12 cellular contexts compared by ENCODE assay signal in the genomic region with DNA sequence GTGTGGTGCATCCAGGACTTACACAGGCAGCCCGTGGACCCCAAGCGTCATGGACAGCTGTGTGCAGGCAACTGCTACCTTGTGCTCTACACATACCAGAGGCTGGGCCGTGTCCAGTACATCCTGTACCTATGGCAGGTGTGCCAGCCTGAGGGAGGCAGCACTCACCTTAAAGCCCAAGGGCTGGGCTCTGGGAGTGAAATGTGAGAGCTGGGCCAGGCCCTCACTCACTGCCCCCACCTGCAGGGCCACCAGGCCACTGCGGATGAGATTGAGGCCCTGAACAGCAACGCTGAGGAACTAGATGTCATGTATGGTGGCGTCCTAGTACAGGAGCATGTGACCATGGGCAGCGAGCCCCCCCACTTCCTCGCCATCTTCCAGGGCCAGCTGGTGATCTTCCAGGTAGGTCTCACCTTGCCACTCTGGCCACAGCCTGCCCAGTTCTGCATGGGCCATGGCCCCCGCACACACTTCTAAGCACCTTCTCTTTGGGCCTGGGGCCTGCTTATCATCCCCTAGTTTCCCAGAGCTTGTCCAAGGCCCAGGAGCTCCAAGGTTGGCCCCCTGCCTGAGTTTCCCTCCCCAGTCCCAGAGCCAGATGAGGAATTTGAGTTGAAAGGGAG. TPM values are rescaled to one million over a fixed set of nuclear protein-coding genes. Genes with fewer than 3 reads are reported as not detected.
DNase-seq lines count a peak whose midpoint lies in the region; ATAC-seq, FAIRE-seq and TF ChIP-seq lines count a peak whose summit lies in the region.
"Had no signal": no experiment of that assay in that cellular context is flagged by ENCODE, and none has a peak within 500 bp of the region (broad histone marks: within the 10 kb centered on the region; RNA-seq: fewer than 3 reads in every experiment).

No MANE protein-coding gene starts in this region.

- H3K27me3 ChIP-seq in bronchial epithelial cell (ENCODE audit: control insufficient read depth, insufficient read depth, low read length) (no peaks in the 10 kb centered on the region), ovary (no peaks in the 10 kb centered on the region)

- H3K36me3 ChIP-seq in bronchial epithelial cell (ENCODE audit: control insufficient read depth, insufficient read depth, low read length) (peaks cover 40% of the 10 kb centered on the region), ovary (no peaks in the 10 kb centered on the region)

- H3K4me3 ChIP-seq in bronchial epithelial cell (ENCODE audit: low read depth, low read length) (no peak overlapping the region), ovary (no peak overlapping the region)

- H3K27ac ChIP-seq in ovary: no peak overlapping the region

- H3K27ac Mint-ChIP-seq in HFFc6: no peak overlapping the region
- H3K27ac Mint-ChIP-seq: activated CD4-positive, alpha-beta T cell treated with anti-CD3 and anti-CD28 coated beads, Interleukin-2, amount 10 ng/mL, durations not matched to agents 7 days and 5 days; memory B cell had no signal

- H3K4me1 ChIP-seq in ovary (ENCODE audit: insufficient read depth): peaks cover 7% of the 10 kb centered on the region

- H3K4me1 Mint-ChIP-seq in HFFc6 (ENCODE audit: low read depth): peaks cover 20% of the 10 kb centered on the region

- 84 to 85% (median 84%) methylated on average over 9 of the region's 9 CpGs for WGBS in ovary, 3 donors

- no peak overlapping the region for H3K4me3 Mint-ChIP-seq in HFFc6
- H3K4me3 Mint-ChIP-seq: activated CD4-positive, alpha-beta T cell treated with anti-CD3 and anti-CD28 coated beads, Interleukin-2, amount 10 ng/mL, durations not matched to agents 7 days and 5 days; memory B cell had no signal

- TF ChIP-seq POLR2A in ovary (IDR thresholded peaks at IDR 0.05): no peak

- no peaks in the 10 kb centered on the region; the same call in 1 of the 2 replicates for H3K27me3 Mint-ChIP-seq in HFFc6 (ENCODE audit: insufficient read depth)
- H3K27me3 Mint-ChIP-seq: activated CD4-positive, alpha-beta T cell treated with anti-CD3 and anti-CD28 coated beads, Interleukin-2, amount 10 ng/mL, durations not matched to agents 7 days and 5 days; memory B cell had no signal

- no peaks in the 10 kb centered on the region for H3K9me3 Mint-ChIP-seq in HFFc6
- H3K9me3 Mint-ChIP-seq: activated CD4-positive, alpha-beta T cell treated with anti-CD3 and anti-CD28 coated beads, Interleukin-2, amount 10 ng/mL, durations not matched to agents 7 days and 5 days; memory B cell had no signal

- H3K36me3 Mint-ChIP-seq in HFFc6 (ENCODE audit: low read depth): peaks cover 12% of the 10 kb centered on the region

- FAIRE-seq in bronchial epithelial cell (lab: Jason Lieb, UNC): no peak

- intact Hi-C loops in ovary (cut with DNase I): loop anchor here in 3 of 4 donors (2.0 to 10.0 kb wide), 3 partner anchors 133 to 147 kb away; a partner anchor contains a TSS

- no peaks in the 10 kb centered on the region for H3K9me3 ChIP-seq in ovary

- no peak for TF ChIP-seq EP300 in ovary (IDR thresholded peaks at IDR 0.05)

- TF ChIP-seq CTCF in HFFc6 (IDR thresholded peaks at IDR 0.05) (peak; percentile 51), bronchial epithelial cell (IDR thresholded peaks at IDR 0.05; ENCODE audit: insufficient read depth, low read length, severe bottlenecking) (peak; percentile 26), ovary (IDR thresholded peaks at IDR 0.05) (no peak)

- ATAC-seq in GM18511 (IDR thresholded peaks at IDR 0.05; ENCODE audit: unreplicated experiment) (no peak), GM18517 (IDR thresholded peaks at IDR 0.05; ENCODE audit: unreplicated experiment) (no peak)

- peak; percentile 43 for DNase-seq in NCI-H2029 (lab: John Stamatoyannopoulos, UW)
- no peak for DNase-seq in NCI-H2029 treated with DMSO at 0.1 percent for 48 hours (lab: John Stamatoyannopoulos, UW)
- DNase-seq in HFFc6: no peak
- DNase-seq in bronchial epithelial cell (ENCODE audit: low read depth): no peak
- DNase-seq in ovary: peak in 3 of 5 donors; percentile 21 to 51 (median 29)
- DNase-seq in ureter (ENCODE audit: low spot score): no peak
- DNase-seq: activated CD4-positive, alpha-beta T cell treated with anti-CD3 and anti-CD28 coated beads, Interleukin-2, amount 10 ng/mL, durations not matched to agents 7 days and 5 days; NCI-H1092 treated with DMSO at 0.1 percent for 48 hours had no signal

RNA-seq across cellular contexts. Expression of a gene that starts 11.0 kb away (rescaled TPM):
- 1 to 10 TPM; 3.5 to 4.6 (median 3.7) TPM for total RNA-seq in HFFc6 (2021; fragmentation: NEBNext Ultra II Directional; extraction: Animal tissue kit (Norgen Biotek cat#: 25700))
- total RNA-seq in bronchial epithelial cell: 121 and 171 TPM in 2 replicates
- 10 to 100 TPM in 2 of 7 donors, 1 to 10 TPM in 5; 5.2 to 13.2 (median 8.8) TPM for total RNA-seq in ovary
- polyA plus RNA-seq in ovary: 10 to 100 TPM in 1 of 2 donors, 1 to 10 TPM in 1; 4.8 to 12.3 TPM
- total RNA-seq in ureter: 46.4 TPM

RNA-seq across cellular contexts. Expression of a gene that starts 27.9 kb away (rescaled TPM):
- 10 to 100 TPM; 11.1 to 22.4 (median 17.6) TPM for total RNA-seq in HFFc6 (2021; fragmentation: NEBNext Ultra II Directional; extraction: Animal tissue kit (Norgen Biotek cat#: 25700))
- total RNA-seq in bronchial epithelial cell (24.2 and 45.7 TPM in 2 replicates), ovary (10 to 100 TPM; 12.3 to 62.3 (median 27.0) TPM), ureter (93.5 TPM)
- polyA plus RNA-seq in ovary: 10 to 100 TPM; 21.2 to 30.0 TPM

RNA-seq across cellular contexts. Expression of a gene that starts 37.4 kb away (rescaled TPM):
- under 1 TPM in 1 of 6 experiments, not detected in 5; 0.05 TPM for total RNA-seq in HFFc6 (2021; fragmentation: NEBNext Ultra II Directional; extraction: Animal tissue kit (Norgen Biotek cat#: 25700))
- total RNA-seq in bronchial epithelial cell (0.26 TPM in 2 replicates), ovary (10 to 100 TPM in 1 of 7 donors, 1 to 10 TPM in 5, under 1 TPM in 1; 0.99 to 23.8 (median 3.7) TPM), ureter (5.6 TPM)
- 1 to 10 TPM in 1 of 2 donors, under 1 TPM in 1; 0.93 to 1.5 TPM for polyA plus RNA-seq in ovary
- total RNA-seq: A673 had no signal

Comparison
In these comparisons a context has a peak if more than half of its experiments do, and no peak if none do; other contexts are left out.
1. DNase-seq: peak in NCI-H2029 (single experiment) and ovary (3 of 5); none in NCI-H2029 treated with DMSO at 0.1 percent for 48 hours (single experiment), HFFc6 (single experiment), bronchial epithelial cell (single experiment) and ureter (single experiment).
2. CTCF ChIP-seq: peak in HFFc6 (single experiment) and bronchial epithelial cell (single experiment); none in ovary (0 of 3).